1 cellular context compared by ENCODE assay signal in the genomic region with DNA sequence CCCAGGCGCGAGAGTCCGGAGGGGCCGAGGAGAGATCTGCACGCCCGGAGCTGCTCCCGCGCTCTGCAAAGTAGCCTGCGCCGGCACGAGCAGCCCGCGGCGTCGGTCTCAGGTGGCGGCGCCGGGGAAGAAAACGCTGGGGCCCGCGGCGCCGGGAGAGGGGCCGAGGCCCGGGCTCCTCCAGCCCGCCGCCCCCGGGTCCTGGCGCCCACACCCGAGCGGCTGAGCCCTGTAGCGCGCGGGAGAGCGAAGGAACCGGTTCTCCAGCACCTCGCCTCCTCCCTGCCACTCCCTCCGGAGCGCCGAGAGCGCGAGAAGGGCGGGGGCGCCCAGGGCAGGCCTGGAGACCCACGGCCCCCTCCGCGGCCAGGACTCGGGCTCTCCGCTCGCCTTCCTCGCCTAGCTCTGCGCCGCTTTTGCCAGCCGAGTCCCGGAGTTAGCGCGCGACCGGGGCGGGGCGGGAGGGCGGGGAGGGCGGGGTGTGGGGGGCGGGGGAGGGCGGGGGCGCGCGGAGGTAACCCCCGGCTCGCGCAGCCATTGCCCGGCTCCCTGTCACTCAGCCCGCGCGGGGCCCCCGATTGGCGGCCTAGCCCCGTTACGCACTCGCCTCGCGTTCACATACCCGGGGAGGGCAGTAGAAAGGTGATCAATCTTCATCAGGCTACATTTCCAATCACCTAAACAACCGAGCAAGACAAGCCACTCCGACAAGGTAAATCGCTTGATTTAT.
TF ChIP-seq lines count a peak whose summit lies in the region.

A gene (plus strand): TSS at position 645 of the 730 bp plus-strand sequence. CDS start 2,161 bp downstream, outside the sequence.

TF ChIP-seq in HepG2, 621 proteins besides CTCF, POLR2A, EP300 and RAD21 (continued from another document and continues in another):
- TF ChIP-seq, protein P1, sequence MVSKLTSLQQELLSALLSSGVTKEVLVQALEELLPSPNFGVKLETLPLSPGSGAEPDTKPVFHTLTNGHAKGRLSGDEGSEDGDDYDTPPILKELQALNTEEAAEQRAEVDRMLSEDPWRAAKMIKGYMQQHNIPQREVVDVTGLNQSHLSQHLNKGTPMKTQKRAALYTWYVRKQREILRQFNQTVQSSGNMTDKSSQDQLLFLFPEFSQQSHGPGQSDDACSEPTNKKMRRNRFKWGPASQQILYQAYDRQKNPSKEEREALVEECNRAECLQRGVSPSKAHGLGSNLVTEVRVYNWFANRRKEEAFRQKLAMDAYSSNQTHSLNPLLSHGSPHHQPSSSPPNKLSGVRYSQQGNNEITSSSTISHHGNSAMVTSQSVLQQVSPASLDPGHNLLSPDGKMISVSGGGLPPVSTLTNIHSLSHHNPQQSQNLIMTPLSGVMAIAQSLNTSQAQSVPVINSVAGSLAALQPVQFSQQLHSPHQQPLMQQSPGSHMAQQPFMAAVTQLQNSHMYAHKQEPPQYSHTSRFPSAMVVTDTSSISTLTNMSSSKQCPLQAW (CRISPR knock-in tag; IDR thresholded peaks at IDR 0.05), result no peak
- TF ChIP-seq ZNF292 (CRISPR knock-in tag; IDR thresholded peaks at IDR 0.05; ENCODE audit: borderline replicate concordance, low read depth) (0 out of 2 replicates have a peak, but pooled peaks have one; percentile 15), ZNF24 (IDR thresholded peaks at IDR 0.05) (no peak), ONECUT2 (CRISPR knock-in tag; IDR thresholded peaks at IDR 0.05) (0 out of 2 replicates have a peak, but pooled peaks have one; percentile 14), ZKSCAN5 (CRISPR knock-in tag; IDR thresholded peaks at IDR 0.05) (no peak), DR1 (CRISPR knock-in tag; IDR thresholded peaks at IDR 0.05) (no peak), ZNF780A (CRISPR knock-in tag; IDR thresholded peaks at IDR 0.05) (no peak; the same call in 1 of the 2 replicates), ZNF816 (CRISPR knock-in tag; IDR thresholded peaks at IDR 0.05; ENCODE audit: borderline replicate concordance) (0 out of 2 replicates have a peak, but pooled peaks have one; percentile 17), HES4 (CRISPR knock-in tag; IDR thresholded peaks at IDR 0.05; ENCODE audit: borderline replicate concordance) (no peak; the same call in 1 of the 2 replicates), ZNF20 (CRISPR knock-in tag; IDR thresholded peaks at IDR 0.05) (no peak), GATAD2A (CRISPR knock-in tag; IDR thresholded peaks at IDR 0.05) (no peak; the same call in 1 of the 2 replicates), ARNT (IDR thresholded peaks at IDR 0.05) (no peak), ZNF253 (CRISPR knock-in tag; IDR thresholded peaks at IDR 0.05; ENCODE audit: borderline replicate concordance) (0 out of 2 replicates have a peak, but pooled peaks have one; percentile 66), HNF4A (CRISPR knock-in tag; IDR thresholded peaks at IDR 0.05) (no peak), HOXA5 (CRISPR knock-in tag; IDR thresholded peaks at IDR 0.05) (peak; percentile 99), ZNF777 (CRISPR knock-in tag; IDR thresholded peaks at IDR 0.05) (peak; percentile 58), ZNF263 (CRISPR knock-in tag; IDR thresholded peaks at IDR 0.05) (peak; percentile 72; the same call in 1 of the 2 replicates), ZNF207 (IDR thresholded peaks at IDR 0.05; ENCODE audit: borderline replicate concordance) (no peak), ZKSCAN1 (IDR thresholded peaks at IDR 0.05; ENCODE audit: low read length) (no peak), MXD4 (CRISPR knock-in tag; IDR thresholded peaks at IDR 0.05) (peak; percentile 57), KLF15 (CRISPR knock-in tag; IDR thresholded peaks at IDR 0.05; ENCODE audit: borderline replicate concordance) (no peak), CBX2 (IDR thresholded peaks at IDR 0.05; ENCODE audit: low read depth, low read length) (no peak), CBX2 (CRISPR knock-in tag; IDR thresholded peaks at IDR 0.05; ENCODE audit: low read depth) (no peak), IKZF4 (CRISPR knock-in tag; IDR thresholded peaks at IDR 0.05; ENCODE audit: borderline replicate concordance, low read depth, not compliant biosample characterization) (peak; percentile 18), ATM (IDR thresholded peaks at IDR 0.05; ENCODE audit: borderline replicate concordance) (no peak), DNMT1 (CRISPR knock-in tag; IDR thresholded peaks at IDR 0.05) (peak; percentile 87; the same call in 1 of the 2 replicates), KAT8 (CRISPR knock-in tag; IDR thresholded peaks at IDR 0.05) (no peak), MLLT10 (CRISPR knock-in tag; IDR thresholded peaks at IDR 0.05) (no peak), SYNCRIP (IDR thresholded peaks at IDR 0.05; ENCODE audit: insufficient read depth, low read depth, low read length) (no peak), NFE2L2 (IDR thresholded peaks at IDR 0.05; ENCODE audit: low read length) (no peak), ZNF567 (CRISPR knock-in tag; IDR thresholded peaks at IDR 0.05; ENCODE audit: borderline replicate concordance) (no peak), MED13 (CRISPR knock-in tag; IDR thresholded peaks at IDR 0.05) (0 out of 2 replicates have a peak, but pooled peaks have one; percentile 65), ZNF235 (CRISPR knock-in tag; IDR thresholded peaks at IDR 0.05; ENCODE audit: borderline replicate concordance) (peak; percentile 79; the same call in 1 of the 2 replicates), REXO4 (CRISPR knock-in tag; IDR thresholded peaks at IDR 0.05; ENCODE audit: borderline replicate concordance) (no peak), ZNF335 (CRISPR knock-in tag; IDR thresholded peaks at IDR 0.05) (no peak), KLF11 (CRISPR knock-in tag; IDR thresholded peaks at IDR 0.05) (no peak), ZFP37 (CRISPR knock-in tag; IDR thresholded peaks at IDR 0.05; ENCODE audit: borderline replicate concordance) (no peak), ARHGAP35 (CRISPR knock-in tag; IDR thresholded peaks at IDR 0.05; ENCODE audit: borderline replicate concordance) (0 out of 2 replicates have a peak, but pooled peaks have one; percentile 58), MXI1 (IDR thresholded peaks at IDR 0.05; ENCODE audit: borderline replicate concordance, low read depth, low read length) (no peak), THYN1 (CRISPR knock-in tag; IDR thresholded peaks at IDR 0.05; ENCODE audit: borderline replicate concordance, low read depth) (no peak), PLRG1 (conservative IDR thresholded peaks at IDR 0.05) (no peak)
- TF ChIP-seq, protein P2, sequence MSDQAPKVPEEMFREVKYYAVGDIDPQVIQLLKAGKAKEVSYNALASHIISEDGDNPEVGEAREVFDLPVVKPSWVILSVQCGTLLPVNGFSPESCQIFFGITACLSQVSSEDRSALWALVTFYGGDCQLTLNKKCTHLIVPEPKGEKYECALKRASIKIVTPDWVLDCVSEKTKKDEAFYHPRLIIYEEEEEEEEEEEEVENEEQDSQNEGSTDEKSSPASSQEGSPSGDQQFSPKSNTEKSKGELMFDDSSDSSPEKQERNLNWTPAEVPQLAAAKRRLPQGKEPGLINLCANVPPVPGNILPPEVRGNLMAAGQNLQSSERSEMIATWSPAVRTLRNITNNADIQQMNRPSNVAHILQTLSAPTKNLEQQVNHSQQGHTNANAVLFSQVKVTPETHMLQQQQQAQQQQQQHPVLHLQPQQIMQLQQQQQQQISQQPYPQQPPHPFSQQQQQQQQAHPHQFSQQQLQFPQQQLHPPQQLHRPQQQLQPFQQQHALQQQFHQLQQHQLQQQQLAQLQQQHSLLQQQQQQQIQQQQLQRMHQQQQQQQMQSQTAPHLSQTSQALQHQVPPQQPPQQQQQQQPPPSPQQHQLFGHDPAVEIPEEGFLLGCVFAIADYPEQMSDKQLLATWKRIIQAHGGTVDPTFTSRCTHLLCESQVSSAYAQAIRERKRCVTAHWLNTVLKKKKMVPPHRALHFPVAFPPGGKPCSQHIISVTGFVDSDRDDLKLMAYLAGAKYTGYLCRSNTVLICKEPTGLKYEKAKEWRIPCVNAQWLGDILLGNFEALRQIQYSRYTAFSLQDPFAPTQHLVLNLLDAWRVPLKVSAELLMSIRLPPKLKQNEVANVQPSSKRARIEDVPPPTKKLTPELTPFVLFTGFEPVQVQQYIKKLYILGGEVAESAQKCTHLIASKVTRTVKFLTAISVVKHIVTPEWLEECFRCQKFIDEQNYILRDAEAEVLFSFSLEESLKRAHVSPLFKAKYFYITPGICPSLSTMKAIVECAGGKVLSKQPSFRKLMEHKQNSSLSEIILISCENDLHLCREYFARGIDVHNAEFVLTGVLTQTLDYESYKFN (CRISPR knock-in tag; conservative IDR thresholded peaks at IDR 0.05), result no peak; the same call in 1 of the 2 replicates
- TF ChIP-seq, protein P3, sequence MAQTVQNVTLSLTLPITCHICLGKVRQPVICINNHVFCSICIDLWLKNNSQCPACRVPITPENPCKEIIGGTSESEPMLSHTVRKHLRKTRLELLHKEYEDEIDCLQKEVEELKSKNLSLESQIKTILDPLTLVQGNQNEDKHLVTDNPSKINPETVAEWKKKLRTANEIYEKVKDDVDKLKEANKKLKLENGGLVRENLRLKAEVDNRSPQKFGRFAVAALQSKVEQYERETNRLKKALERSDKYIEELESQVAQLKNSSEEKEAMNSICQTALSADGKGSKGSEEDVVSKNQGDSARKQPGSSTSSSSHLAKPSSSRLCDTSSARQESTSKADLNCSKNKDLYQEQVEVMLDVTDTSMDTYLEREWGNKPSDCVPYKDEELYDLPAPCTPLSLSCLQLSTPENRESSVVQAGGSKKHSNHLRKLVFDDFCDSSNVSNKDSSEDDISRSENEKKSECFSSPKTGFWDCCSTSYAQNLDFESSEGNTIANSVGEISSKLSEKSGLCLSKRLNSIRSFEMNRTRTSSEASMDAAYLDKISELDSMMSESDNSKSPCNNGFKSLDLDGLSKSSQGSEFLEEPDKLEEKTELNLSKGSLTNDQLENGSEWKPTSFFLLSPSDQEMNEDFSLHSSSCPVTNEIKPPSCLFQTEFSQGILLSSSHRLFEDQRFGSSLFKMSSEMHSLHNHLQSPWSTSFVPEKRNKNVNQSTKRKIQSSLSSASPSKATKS (CRISPR knock-in tag; IDR thresholded peaks at IDR 0.05), result no peak
- TF ChIP-seq, protein P4, sequence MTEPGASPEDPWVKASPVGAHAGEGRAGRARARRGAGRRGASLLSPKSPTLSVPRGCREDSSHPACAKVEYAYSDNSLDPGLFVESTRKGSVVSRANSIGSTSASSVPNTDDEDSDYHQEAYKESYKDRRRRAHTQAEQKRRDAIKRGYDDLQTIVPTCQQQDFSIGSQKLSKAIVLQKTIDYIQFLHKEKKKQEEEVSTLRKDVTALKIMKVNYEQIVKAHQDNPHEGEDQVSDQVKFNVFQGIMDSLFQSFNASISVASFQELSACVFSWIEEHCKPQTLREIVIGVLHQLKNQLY (CRISPR knock-in tag; IDR thresholded peaks at IDR 0.05), result peak; percentile 27; the same call in 1 of the 2 replicates
- TF ChIP-seq, protein P5, sequence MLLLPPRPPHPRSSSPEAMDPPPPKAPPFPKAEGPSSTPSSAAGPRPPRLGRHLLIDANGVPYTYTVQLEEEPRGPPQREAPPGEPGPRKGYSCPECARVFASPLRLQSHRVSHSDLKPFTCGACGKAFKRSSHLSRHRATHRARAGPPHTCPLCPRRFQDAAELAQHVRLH (CRISPR knock-in tag; IDR thresholded peaks at IDR 0.05; ENCODE audit: borderline replicate concordance, low read depth), result no peak
- TF ChIP-seq, protein P6, sequence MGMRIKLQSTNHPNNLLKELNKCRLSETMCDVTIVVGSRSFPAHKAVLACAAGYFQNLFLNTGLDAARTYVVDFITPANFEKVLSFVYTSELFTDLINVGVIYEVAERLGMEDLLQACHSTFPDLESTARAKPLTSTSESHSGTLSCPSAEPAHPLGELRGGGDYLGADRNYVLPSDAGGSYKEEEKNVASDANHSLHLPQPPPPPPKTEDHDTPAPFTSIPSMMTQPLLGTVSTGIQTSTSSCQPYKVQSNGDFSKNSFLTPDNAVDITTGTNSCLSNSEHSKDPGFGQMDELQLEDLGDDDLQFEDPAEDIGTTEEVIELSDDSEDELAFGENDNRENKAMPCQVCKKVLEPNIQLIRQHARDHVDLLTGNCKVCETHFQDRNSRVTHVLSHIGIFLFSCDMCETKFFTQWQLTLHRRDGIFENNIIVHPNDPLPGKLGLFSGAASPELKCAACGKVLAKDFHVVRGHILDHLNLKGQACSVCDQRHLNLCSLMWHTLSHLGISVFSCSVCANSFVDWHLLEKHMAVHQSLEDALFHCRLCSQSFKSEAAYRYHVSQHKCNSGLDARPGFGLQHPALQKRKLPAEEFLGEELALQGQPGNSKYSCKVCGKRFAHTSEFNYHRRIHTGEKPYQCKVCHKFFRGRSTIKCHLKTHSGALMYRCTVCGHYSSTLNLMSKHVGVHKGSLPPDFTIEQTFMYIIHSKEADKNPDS (CRISPR knock-in tag; IDR thresholded peaks at IDR 0.05), result peak; percentile 63; the same call in 1 of the 2 replicates
- TF ChIP-seq, protein P7, sequence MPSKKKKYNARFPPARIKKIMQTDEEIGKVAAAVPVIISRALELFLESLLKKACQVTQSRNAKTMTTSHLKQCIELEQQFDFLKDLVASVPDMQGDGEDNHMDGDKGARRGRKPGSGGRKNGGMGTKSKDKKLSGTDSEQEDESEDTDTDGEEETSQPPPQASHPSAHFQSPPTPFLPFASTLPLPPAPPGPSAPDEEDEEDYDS (CRISPR knock-in tag; IDR thresholded peaks at IDR 0.05), result peak; percentile 90
- TF ChIP-seq, protein P8, sequence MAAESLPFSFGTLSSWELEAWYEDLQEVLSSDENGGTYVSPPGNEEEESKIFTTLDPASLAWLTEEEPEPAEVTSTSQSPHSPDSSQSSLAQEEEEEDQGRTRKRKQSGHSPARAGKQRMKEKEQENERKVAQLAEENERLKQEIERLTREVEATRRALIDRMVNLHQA (CRISPR knock-in tag; IDR thresholded peaks at IDR 0.05), result no peak
- TF ChIP-seq, protein P9, sequence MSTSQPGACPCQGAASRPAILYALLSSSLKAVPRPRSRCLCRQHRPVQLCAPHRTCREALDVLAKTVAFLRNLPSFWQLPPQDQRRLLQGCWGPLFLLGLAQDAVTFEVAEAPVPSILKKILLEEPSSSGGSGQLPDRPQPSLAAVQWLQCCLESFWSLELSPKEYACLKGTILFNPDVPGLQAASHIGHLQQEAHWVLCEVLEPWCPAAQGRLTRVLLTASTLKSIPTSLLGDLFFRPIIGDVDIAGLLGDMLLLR (CRISPR knock-in tag; IDR thresholded peaks at IDR 0.05), result no peak
- TF ChIP-seq, protein P10, sequence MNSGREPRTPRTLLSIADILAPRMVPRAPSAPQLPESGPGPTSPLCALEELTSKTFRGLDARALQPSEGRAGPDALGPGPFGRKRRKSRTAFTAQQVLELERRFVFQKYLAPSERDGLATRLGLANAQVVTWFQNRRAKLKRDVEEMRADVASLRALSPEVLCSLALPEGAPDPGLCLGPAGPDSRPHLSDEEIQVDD (CRISPR knock-in tag; IDR thresholded peaks at IDR 0.05; ENCODE audit: borderline replicate concordance), result peak; percentile 60; the same call in 1 of the 2 replicates
- TF ChIP-seq, protein P11, sequence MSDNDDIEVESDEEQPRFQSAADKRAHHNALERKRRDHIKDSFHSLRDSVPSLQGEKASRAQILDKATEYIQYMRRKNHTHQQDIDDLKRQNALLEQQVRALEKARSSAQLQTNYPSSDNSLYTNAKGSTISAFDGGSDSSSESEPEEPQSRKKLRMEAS (IDR thresholded peaks at IDR 0.05), result peak; percentile 76
